In genomic region chr1:44739361-44740178, GRCh38 we compare ENCODE assay signal across 8 cellular contexts. TPM values are rescaled to one million over a fixed set of nuclear protein-coding genes. Genes with fewer than 3 reads are reported as not detected.
DNase-seq lines count a peak whose midpoint lies in the region; ATAC-seq and TF ChIP-seq lines count a peak whose summit lies in the region.

Gene KIF2C, plus strand, starts transcription at chr1:44739837. Its CDS starts 96 bp downstream, at chr1:44739933.

- no peak within 1 kb of the TSS for H2BK120ac ChIP-seq in H9 (ENCODE audit: low read depth, low read length, poor library complexity, severe bottlenecking)

- no CpG with 5 or more reads among the region's 57 CpGs for WGBS in H9 (ENCODE audit: extremely low coverage, insufficient read length, low lambda C conversion rate)

- H3K9me3 ChIP-seq in H9 (ENCODE audit: control insufficient read depth, low read depth, low read length) = no peaks in the 10 kb centered on the region
- H3K9me3 ChIP-seq in MG63 = no peaks in the 10 kb centered on the region

- H4K5ac ChIP-seq in H9 (ENCODE audit: insufficient read length, low read depth, low read length) = no peak within 1 kb of the TSS

- no peaks in the 10 kb centered on the region for H4K20me1 ChIP-seq in H9 (ENCODE audit: control insufficient read depth, insufficient read depth, insufficient read length)

- no peak within 1 kb of the TSS for H3K27ac ChIP-seq in H9 (ENCODE audit: insufficient read length, low read depth, low read length)

- H3K4me2 ChIP-seq in H9 (ENCODE audit: insufficient read depth, insufficient read length, low read length) = peak within 1 kb of the TSS; percentile 58

- DNase-seq in ELR (ENCODE audit: low read depth) = peak; percentile 98
- peak; percentile 97 for DNase-seq in H9
- DNase-seq in MG63 = peak; percentile 97
- peak; percentile 94 for DNase-seq in SHP77 treated with DMSO at 0.1 percent for 48 hours (lab: John Stamatoyannopoulos, UW)
- peak; percentile 99 for DNase-seq in activated effector memory CD4-positive, alpha-beta T cell treated with anti-CD3 and anti-CD28 coated beads, Interleukin-2, amount 50 U/mL, for 16 hours
- peak; percentile 97 for DNase-seq in fibroblast of the conjunctiva (ENCODE audit: low read depth)
- DNase-seq in nephron progenitor cell = peak; percentile 95
- peak; percentile 93 to 97 for DNase-seq in stimulated activated naive CD8-positive, alpha-beta T cell treated with anti-CD3 and anti-CD28 coated beads, Interleukin-15, amount 100 ng/mL, for 72 hours

- H3K36me3 Mint-ChIP-seq in H9 (ENCODE audit: insufficient read depth in 1 of 3, low read depth in 3 of 3) (peaks cover 24 to 35% (median 31%) of the 10 kb centered on the region in 3 experiments), nephron progenitor cell (ENCODE audit: low read depth) (peaks cover 27% of the 10 kb centered on the region)

- ATAC-seq in stimulated activated naive CD8-positive, alpha-beta T cell treated with anti-CD3 and anti-CD28 coated beads, Interleukin-15, amount 100 ng/mL, for 72 hours = peak; percentile 99

- H2BK5ac ChIP-seq in H9 (ENCODE audit: insufficient read length, low read length) = no peak within 1 kb of the TSS

- peak within 1 kb of the TSS; percentile 15; the same call in 1 of the 2 replicates for H3K14ac ChIP-seq in H9 (ENCODE audit: insufficient read depth, low read length)

- no peak within 1 kb of the TSS for H4K91ac ChIP-seq in H9 (ENCODE audit: insufficient read length, low read depth, low read length)

- no peaks in the 10 kb centered on the region for H3K4me1 ChIP-seq in H9 (ENCODE audit: insufficient read depth, low read length)

- peak within 1 kb of the TSS; percentile 77 for H3K4me3 ChIP-seq in MG63

- peak within 1 kb of the TSS; percentile 98 to 99 for H3K4me3 Mint-ChIP-seq in H9
- H3K4me3 Mint-ChIP-seq in nephron progenitor cell = peak within 1 kb of the TSS; percentile 96
- peak within 1 kb of the TSS; percentile 89 to 93 for H3K4me3 Mint-ChIP-seq in stimulated activated naive CD8-positive, alpha-beta T cell treated with anti-CD3 and anti-CD28 coated beads, Interleukin-15, amount 100 ng/mL, for 72 hours

- no peak within 1 kb of the TSS for H2BK20ac ChIP-seq in H9 (ENCODE audit: low read depth, low read length, poor library complexity, severe bottlenecking)

- TF ChIP-seq CTCF in H9 (conservative IDR thresholded peaks at IDR 0.05) (no peak), nephron progenitor cell (IDR thresholded peaks at IDR 0.05) (no peak)

- H3K79me1 ChIP-seq in H9 (ENCODE audit: insufficient read depth, low read depth, low read length, poor library complexity, severe bottlenecking) = peaks cover 5% of the 10 kb centered on the region

- H3K36me3 ChIP-seq in MG63 = peaks cover 27% of the 10 kb centered on the region

- peaks cover 8% of the 10 kb centered on the region for H3K23me2 ChIP-seq in H9 (ENCODE audit: insufficient read length, low read depth, low read length, poor library complexity, severe bottlenecking)

- no peak within 1 kb of the TSS for H3T11ph ChIP-seq in H9 (ENCODE audit: low read length)

- H2BK15ac ChIP-seq in H9 (ENCODE audit: low read depth, low read length) = no peak within 1 kb of the TSS

- peak within 1 kb of the TSS; percentile 74 for H3K9ac ChIP-seq in H9 (ENCODE audit: extremely low read depth, insufficient read length, low read length)

- H3K9me3 Mint-ChIP-seq in H9 (peaks cover 0 to 11% of the 10 kb centered on the region in 2 experiments; a peak in 4 of 5 replicates), nephron progenitor cell (peaks cover 12% of the 10 kb centered on the region)
- no peaks in the 10 kb centered on the region for H3K9me3 Mint-ChIP-seq in stimulated activated naive CD8-positive, alpha-beta T cell treated with anti-CD3 and anti-CD28 coated beads, Interleukin-15, amount 100 ng/mL, for 72 hours

- H4K8ac ChIP-seq in H9 (replicated peaks; ENCODE audit: insufficient read length, low read depth, low read length) = no peak within 1 kb of the TSS

- H3K56ac ChIP-seq in H9 (ENCODE audit: insufficient read length, low read depth, low read length) = no peak within 1 kb of the TSS

- H3K18ac ChIP-seq in H9 (ENCODE audit: insufficient read length, low read depth, low read length) = peak within 1 kb of the TSS; percentile 77

- H3K4me1 Mint-ChIP-seq in H9 (peaks cover 18 to 19% of the 10 kb centered on the region in 2 experiments), nephron progenitor cell (peaks cover 27% of the 10 kb centered on the region)
- peaks cover 16% of the 10 kb centered on the region for H3K4me1 Mint-ChIP-seq in stimulated activated naive CD8-positive, alpha-beta T cell treated with anti-CD3 and anti-CD28 coated beads, Interleukin-15, amount 100 ng/mL, for 72 hours

- H2BK12ac ChIP-seq in H9 (ENCODE audit: insufficient read length, low read depth, low read length) = no peak within 1 kb of the TSS

- no peak within 1 kb of the TSS for H3K23ac ChIP-seq in H9 (ENCODE audit: insufficient read length, low read depth, low read length)

- H2AK5ac ChIP-seq in H9 (ENCODE audit: insufficient read length, low read length) = no peak within 1 kb of the TSS

- no peak within 1 kb of the TSS for H2AFZ ChIP-seq in H9 (ENCODE audit: low read length)

- H3K27me3 ChIP-seq in H9 (ENCODE audit: insufficient read depth, low read length) (no peaks in the 10 kb centered on the region), MG63 (no peaks in the 10 kb centered on the region)

- H3K27me3 Mint-ChIP-seq in H9 (ENCODE audit: low read depth) = peaks cover 2% of the 10 kb centered on the region; the same call in 1 of the 2 replicates
- H3K27me3 Mint-ChIP-seq in nephron progenitor cell (ENCODE audit: low read depth, poor library complexity) = no peaks in the 10 kb centered on the region
- no peaks in the 10 kb centered on the region for H3K27me3 Mint-ChIP-seq in stimulated activated naive CD8-positive, alpha-beta T cell treated with anti-CD3 and anti-CD28 coated beads, Interleukin-15, amount 100 ng/mL, for 72 hours

- H3K79me2 ChIP-seq in H9 (ENCODE audit: insufficient read depth, low read length) = peaks cover 9% of the 10 kb centered on the region; the same call in 1 of the 2 replicates

- H3K4ac ChIP-seq in H9 (ENCODE audit: low read depth, low read length) = no peak within 1 kb of the TSS; the same call in 1 of the 2 replicates

- H3K27ac Mint-ChIP-seq in H9 = peak within 1 kb of the TSS; percentile 96 to 99 (median 98)
- peak within 1 kb of the TSS; percentile 90 for H3K27ac Mint-ChIP-seq in nephron progenitor cell
- H3K27ac Mint-ChIP-seq in stimulated activated naive CD8-positive, alpha-beta T cell treated with anti-CD3 and anti-CD28 coated beads, Interleukin-15, amount 100 ng/mL, for 72 hours = peak within 1 kb of the TSS; percentile 97

RNA-seq across cellular contexts. Expression of gene KIF2C, which starts in this region (rescaled TPM):
- total RNA-seq in H9 (2021) = 71.6 and 73.1 TPM in 2 replicates
- total RNA-seq in MG63 (2014; rRNA removed; shearing (Covaris generic); ENCODE audit: low replicate concordance) = 39.0 and 54.1 TPM in 2 replicates
